8 cellular contexts compared by ENCODE assay signal in genomic region chr16:29806096-29806579, GRCh38. TPM values are rescaled to one million over a fixed set of nuclear protein-coding genes. Genes with fewer than 3 reads are reported as not detected.
A peak's percentile ranks its signal among the peaks of the same experiment; 100 is the strongest.
DNase-seq lines count a peak whose midpoint lies in the region; ATAC-seq, FAIRE-seq and TF ChIP-seq lines count a peak whose summit lies in the region.

Gene MAZ (plus strand): TSS chr16:29806529. CDS start chr16:29806702, 173 bp downstream.

- H3K36me3 ChIP-seq in cardiac muscle cell, result peaks cover 18% of the 10 kb centered on the region
- peaks cover 0 to 2% of the 10 kb centered on the region in 2 donors for H3K36me3 ChIP-seq in prostate gland

- peak within 1 kb of the TSS; percentile 48 for H3K4me3 ChIP-seq in cardiac muscle cell
- H3K4me3 ChIP-seq in prostate gland, result peak within 1 kb of the TSS; percentile 63 to 68

- WGBS in prostate gland, result no CpG with 5 or more reads among the region's 67 CpGs

- peak within 1 kb of the TSS; percentile 97 to 100 for H3K27ac Mint-ChIP-seq in activated naive CD4-positive, alpha-beta T cell treated with anti-CD3 and anti-CD28 coated beads, Interleukin-2, amount 50 U/mL, for 72 hours

- ATAC-seq in activated naive CD4-positive, alpha-beta T cell treated with anti-CD3 and anti-CD28 coated beads, Interleukin-2, amount 50 U/mL, for 72 hours, result no peak
- ATAC-seq in HG03135 (IDR thresholded peaks at IDR 0.05; ENCODE audit: unreplicated experiment), result no peak

- TF ChIP-seq CTCF in cardiac muscle cell (IDR thresholded peaks at IDR 0.05; ENCODE audit: low read depth, low read length), result no peak
- no peak for TF ChIP-seq CTCF in prostate gland (IDR thresholded peaks at IDR 0.05)

- H3K9me3 ChIP-seq in cardiac muscle cell (ENCODE audit: low read depth) (no peaks in the 10 kb centered on the region), prostate gland (no peaks in the 10 kb centered on the region)

- peak; percentile 80 for DNase-seq in stimulated activated CD4-positive, alpha-beta T cell treated with anti-CD3 and anti-CD28 coated beads, Interleukin-12 subunit alpha, Interleukin-12 subunit beta, amount 100 ng/mL, for 4 hours
- DNase-seq in stimulated activated CD4-positive, alpha-beta T cell treated with anti-CD3 and anti-CD28 coated beads, Interleukin-4, amount 100 ng/mL, for 24 hours, result no peak
- DNase-seq in NCI-H526 treated with DMSO at 0.1 percent for 48 hours (lab: John Stamatoyannopoulos, UW), result peak; percentile 86
- peak in 1 of 2 donors; percentile 64 for DNase-seq in activated naive CD4-positive, alpha-beta T cell treated with anti-CD3 and anti-CD28 coated beads, Interleukin-2, amount 50 U/mL, for 72 hours (ENCODE audit: low spot score in 2 of 2)
- DNase-seq in cardiac muscle cell (ENCODE audit: low read depth in 1 of 2, low spot score in 1 of 2), result peak in 1 of 2 donors; percentile 96
- no peak for DNase-seq in prostate gland (ENCODE audit: low spot score)
- no peak for DNase-seq in GM19239 (ENCODE audit: insufficient read length, low spot score)

- H3K27me3 ChIP-seq in cardiac muscle cell, result no peaks in the 10 kb centered on the region
- H3K27me3 ChIP-seq in prostate gland (replicated peaks; ENCODE audit: insufficient read depth), result no peaks in the 10 kb centered on the region

- H3K36me3 Mint-ChIP-seq in activated naive CD4-positive, alpha-beta T cell treated with anti-CD3 and anti-CD28 coated beads, Interleukin-2, amount 50 U/mL, for 72 hours, result peaks cover 43 to 48% of the 10 kb centered on the region in 2 donors

- intact Hi-C loops in prostate gland (cut with DNase I), result loop anchor here (10.0 kb wide), 1 partner anchor 849 kb away; the partner anchor contains the start of genes FBRS and PRR14

- no peak for FAIRE-seq in GM19239 (lab: Jason Lieb, UNC)

- no peaks in the 10 kb centered on the region for H3K9me3 Mint-ChIP-seq in activated naive CD4-positive, alpha-beta T cell treated with anti-CD3 and anti-CD28 coated beads, Interleukin-2, amount 50 U/mL, for 72 hours

- H3K4me1 ChIP-seq in cardiac muscle cell (ENCODE audit: low read depth), result peaks cover 28% of the 10 kb centered on the region
- H3K4me1 ChIP-seq in prostate gland (replicated peaks), result peaks cover 23% of the 10 kb centered on the region

- H3K27ac ChIP-seq in cardiac muscle cell (peak within 1 kb of the TSS; percentile 91), prostate gland (peak within 1 kb of the TSS; percentile 97 to 98)

- no peak for TF ChIP-seq POLR2A in prostate gland (IDR thresholded peaks at IDR 0.05)

RNA-seq across cellular contexts. Expression of gene MAZ, which starts in this region (rescaled TPM):
- total RNA-seq in activated naive CD4-positive, alpha-beta T cell treated with anti-CD3 and anti-CD28 coated beads, Interleukin-2, amount 50 U/mL, for 72 hours, result 100 to 1,000 TPM; 285 to 386 TPM
- total RNA-seq in cardiac muscle cell, result 310 and 370 TPM in 2 replicates
- 186 and 257 TPM in 2 replicates for polyA plus RNA-seq in cardiac muscle cell
- total RNA-seq in prostate gland, result 100 to 1,000 TPM; 180 to 188 TPM

Comparison
In these comparisons a context has a peak if more than half of its experiments do, and no peak if none do; other contexts are left out.
1. DNase-seq: peak in stimulated activated CD4-positive, alpha-beta T cell treated with anti-CD3 and anti-CD28 coated beads, Interleukin-12 subunit alpha, Interleukin-12 subunit beta, amount 100 ng/mL, for 4 hours (single experiment) and NCI-H526 treated with DMSO at 0.1 percent for 48 hours (single experiment); none in stimulated activated CD4-positive, alpha-beta T cell treated with anti-CD3 and anti-CD28 coated beads, Interleukin-4, amount 100 ng/mL, for 24 hours (single experiment), prostate gland (single experiment) and GM19239 (single experiment).